22 cellular contexts compared by ENCODE assay signal in the genomic region with DNA sequence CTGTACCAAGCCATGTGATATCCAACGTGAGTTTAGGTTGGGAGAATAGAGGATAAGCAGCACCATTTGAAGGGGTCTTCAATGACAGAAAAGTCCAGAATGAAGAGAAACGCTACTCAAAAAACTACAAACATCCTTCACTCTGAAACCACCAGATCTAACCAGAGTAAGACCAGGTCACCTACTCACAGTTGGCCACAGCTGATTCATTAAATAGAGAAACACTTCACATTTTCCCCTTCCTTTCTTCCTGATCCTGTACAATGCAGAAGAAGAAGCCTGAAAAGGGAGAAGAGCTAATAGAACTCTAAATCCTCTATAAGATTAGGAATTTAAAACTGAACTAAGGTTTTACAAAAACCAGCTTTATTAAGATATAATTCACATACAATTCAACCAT. TPM values are rescaled to one million over a fixed set of nuclear protein-coding genes. Genes with fewer than 3 reads are reported as not detected.
DNase-seq lines count a peak whose midpoint lies in the region; ATAC-seq, FAIRE-seq and TF ChIP-seq lines count a peak whose summit lies in the region.
"Had no signal": no experiment of that assay in that cellular context is flagged by ENCODE, and none has a peak within 500 bp of the region (broad histone marks: within the 10 kb centered on the region; RNA-seq: fewer than 3 reads in every experiment).

No MANE protein-coding gene starts in this region.

- 46% methylated on average over 2 of the region's 2 CpGs for WGBS in K562 (ENCODE audit: insufficient coverage, low coverage, missing lambda C conversion rate)

- no peaks in the 10 kb centered on the region for H3K27me3 Mint-ChIP-seq in stimulated activated naive CD8-positive, alpha-beta T cell treated with anti-CD3 and anti-CD28 coated beads, Interleukin-15, amount 100 ng/mL, for 72 hours
- H3K27me3 Mint-ChIP-seq: CD4-positive, CD25-positive, alpha-beta regulatory T cell; CD8-positive, alpha-beta memory T cell had no signal

- no peak overlapping the region for H3K4me2 ChIP-seq in K562 (ENCODE audit: insufficient read depth, low read length)
- H3K4me2 ChIP-seq: BLaER1 treated with 17β-estradiol and CSF1 and Interleukin-3, amounts not matched to agents 10 nM and 100 nM; GM23338 had no signal

- no peaks in the 10 kb centered on the region for H3K27me3 ChIP-seq in K562 (ENCODE audit: control insufficient read depth in 2 of 2, insufficient read depth in 2 of 2, low read length in 2 of 2)
- H3K27me3 ChIP-seq: BLaER1 treated with 17β-estradiol and CSF1 and Interleukin-3, amounts not matched to agents 10 nM and 100 nM had no signal

- peaks cover 23% of the 10 kb centered on the region for H3K4me1 Mint-ChIP-seq in stimulated activated naive CD8-positive, alpha-beta T cell treated with anti-CD3 and anti-CD28 coated beads, Interleukin-15, amount 100 ng/mL, for 72 hours
- H3K4me1 Mint-ChIP-seq: CD8-positive, alpha-beta memory T cell; GM23338; H9 had no signal

- ATAC-seq in stimulated activated naive CD8-positive, alpha-beta T cell treated with anti-CD3 and anti-CD28 coated beads, Interleukin-15, Interleukin-2, amounts not matched to agents 100 U/mL and 50 U/mL, for 24 hours: peak; percentile 72
- ATAC-seq in stimulated activated naive CD8-positive, alpha-beta T cell treated with anti-CD3 and anti-CD28 coated beads, Interleukin-15, amount 100 ng/mL, for 72 hours: no peak
- peak; percentile 42; the same call in 1 of the 3 replicates for ATAC-seq in K562
- ATAC-seq: GM23338 had no signal

- intact Hi-C loops in K562 (cut with micrococcal nuclease): no loop called here

- no peaks in the 10 kb centered on the region for H3K9me1 ChIP-seq in K562 (ENCODE audit: control insufficient read depth, insufficient read depth, low read length)

- in situ Hi-C loops in K562 (cut with MboI): no loop called here

- no peak overlapping the region for H3K9ac ChIP-seq in K562 (ENCODE audit: insufficient read depth in 1 of 2, low read depth in 2 of 2, low read length in 2 of 2)
- H3K9ac ChIP-seq: BLaER1 treated with 17β-estradiol and CSF1 and Interleukin-3, amounts not matched to agents 10 nM and 100 nM had no signal

- POLR2A ChIA-PET in K562 (lab: Yijun Ruan, JAX): interaction anchor here (0.8 kb wide), 1 partner anchor 15 kb away, joined by 3 read pairs; no protein-coding TSS in a partner anchor

- H3K36me3 ChIP-seq in K562 (ENCODE audit: control insufficient read depth, insufficient read depth, low read length): no peaks in the 10 kb centered on the region

- TF ChIP-seq CTCF in K562 (IDR thresholded peaks at IDR 0.05 in 2 of 3, conservative IDR thresholded peaks at IDR 0.05 in 1 of 3; ENCODE audit: insufficient read depth in 2 of 3, low read depth in 1 of 3, low read length in 3 of 3): no peak

- H3K9me3 Mint-ChIP-seq in stimulated activated naive CD8-positive, alpha-beta T cell treated with anti-CD3 and anti-CD28 coated beads, Interleukin-15, amount 100 ng/mL, for 72 hours: no peaks in the 10 kb centered on the region
- H3K9me3 Mint-ChIP-seq: CD4-positive, CD25-positive, alpha-beta regulatory T cell; CD8-positive, alpha-beta memory T cell had no signal

- DNase-seq in DMS53 (lab: John Stamatoyannopoulos, UW) (peak; percentile 13), DMS53 treated with DMSO at 0.1 percent for 48 hours (lab: John Stamatoyannopoulos, UW; ENCODE audit: unreplicated experiment) (no peak), K562 (ENCODE audit: extremely low read depth in 1 of 4, low spot score in 3 of 4) (no peak), NCI-H2029 (lab: John Stamatoyannopoulos, UW) (no peak), amygdala (lab: John Stamatoyannopoulos, UW) (no peak), 8988T (no peak)
- no peak for DNase-seq in stimulated activated naive CD8-positive, alpha-beta T cell treated with anti-CD3 and anti-CD28 coated beads, Interleukin-15, Interleukin-2, amounts not matched to agents 100 U/mL and 50 U/mL, for 24 hours
- no peak for DNase-seq in stimulated activated naive CD8-positive, alpha-beta T cell treated with anti-CD3 and anti-CD28 coated beads, Interleukin-15, amount 100 ng/mL, for 72 hours
- DNase-seq: CD4-positive, CD25-positive, alpha-beta regulatory T cell; CD8-positive, alpha-beta memory T cell; COR-L47; DMS 273 treated with DMSO at 0.1 percent for 48 hours; DMS79; GF-D8; H9; IMR-90 had no signal

- H3K79me2 ChIP-seq in K562 (ENCODE audit: control insufficient read depth, insufficient read depth, low read length): no peaks in the 10 kb centered on the region

- peak overlapping the region; percentile 89 for H2AFZ ChIP-seq in K562 (ENCODE audit: low read depth, low read length)
- H2AFZ ChIP-seq: GM23338 had no signal

- H3K27ac Mint-ChIP-seq in stimulated activated naive CD8-positive, alpha-beta T cell treated with anti-CD3 and anti-CD28 coated beads, Interleukin-15, amount 100 ng/mL, for 72 hours: no peak overlapping the region
- H3K27ac Mint-ChIP-seq: GM23338, H9 had no signal

- no peak for TF ChIP-seq POLR2A in K562 (conservative IDR thresholded peaks at IDR 0.05)

- CTCF ChIA-PET in K562 (lab: Yijun Ruan, JAX; ENCODE audit: low intra/inter-chr PET ratio): no interaction called here

- H3K9me3 ChIP-seq in K562 (replicated peaks; ENCODE audit: control insufficient read depth, insufficient read depth, low read depth, low read length): no peaks in the 10 kb centered on the region

- no peak for TF ChIP-seq EP300 in K562 (IDR thresholded peaks at IDR 0.05; ENCODE audit: low read length)

- H3K4me3 ChIP-seq in K562: no peak overlapping the region
- H3K4me3 ChIP-seq: BLaER1 treated with 17β-estradiol and CSF1 and Interleukin-3, amounts not matched to agents 10 nM and 100 nM; GM23338 had no signal

- TF ChIP-seq RAD21 in K562 (CRISPR knock-in tag; conservative IDR thresholded peaks at IDR 0.05 in 1 of 2, IDR thresholded peaks at IDR 0.05 in 1 of 2): no peak

- 0 out of 5 replicates have a peak, but pooled peaks cover 0 to 2% of the 10 kb centered on the region in 2 experiments for H3K4me1 ChIP-seq in K562 (replicated peaks in 1 of 2; ENCODE audit: control insufficient read depth in 2 of 2, insufficient read depth in 2 of 2, low read length in 2 of 2)

- no peak overlapping the region for H3K4me3 Mint-ChIP-seq in stimulated activated naive CD8-positive, alpha-beta T cell treated with anti-CD3 and anti-CD28 coated beads, Interleukin-15, amount 100 ng/mL, for 72 hours
- H3K4me3 Mint-ChIP-seq: CD4-positive, CD25-positive, alpha-beta regulatory T cell; GM23338; H9 had no signal

- H4K20me1 ChIP-seq in K562 (replicated peaks; ENCODE audit: control insufficient read depth, insufficient read depth, low read length): no peaks in the 10 kb centered on the region
- H4K20me1 ChIP-seq: BLaER1 treated with 17β-estradiol and CSF1 and Interleukin-3, amounts not matched to agents 10 nM and 100 nM had no signal

- peak overlapping the region; percentile 19; the same call in 1 of the 3 replicates for H3K27ac ChIP-seq in K562 (ENCODE audit: extremely low read depth, low read depth, low read length)
- H3K27ac ChIP-seq: 22Rv1; BLaER1 treated with 17β-estradiol and CSF1 and Interleukin-3, amounts not matched to agents 10 nM and 100 nM had no signal

- no TSS peak for BruUV-seq in K562 (replicated peaks; lab: Mats Ljungman, UMichigan)

- no peak for FAIRE-seq in K562 (lab: Jason Lieb, UNC)
- FAIRE-seq: HTR-8/SVneo had no signal

RNA-seq across cellular contexts. Expression of a gene that starts 19.4 kb away (rescaled TPM):
- 217 and 258 TPM in 2 replicates for total RNA-seq in K562 (2011; cell fraction: chromatin; rRNA removed; ENCODE audit: low replicate concordance)
- total RNA-seq in K562 (2011; cell fraction: nucleolus; rRNA removed): 89.1 and 94.5 TPM in 2 replicates
- 122 and 127 TPM in 2 replicates for total RNA-seq in K562 (2011; cell fraction: nucleoplasm; rRNA removed)
- total RNA-seq in K562 (2014; rRNA removed): 24.0 and 33.0 TPM in 2 replicates
- total RNA-seq in K562 (2014; rRNA removed; fragmentation: Illumina TruSeq; extraction: Trizol): 44.5 and 48.9 TPM in 2 replicates
- total RNA-seq in K562 (2015; rRNA removed; fragmentation: Illumina TruSeq; extraction: Trizol): 38.0 and 38.2 TPM in 2 replicates
- total RNA-seq in K562 (2021): 43.8 and 46.3 TPM in 2 replicates
- 64.4 and 66.9 TPM in 2 replicates for polyA plus RNA-seq in K562 (2011; rRNA removed)
- 26.5 and 39.1 TPM in 2 replicates for polyA plus RNA-seq in K562 (2011; cell fraction: cytosol; rRNA removed)
- polyA plus RNA-seq in K562 (2011; cell fraction: nucleus; rRNA removed): 77.6 and 108 TPM in 2 replicates
- 35.4 and 36.2 TPM in 2 replicates for polyA plus RNA-seq in K562 (2012)
- polyA plus RNA-seq in K562 (2014; fragmentation: Illumina TruSeq; extraction: Trizol): 43.9 and 50.1 TPM in 2 replicates
- 10 to 100 TPM; 21.5 to 21.8 TPM for polyA plus RNA-seq in K562 (2014; fragmentation: Nextera tagmentation; extraction: Ambion mirVana)
- 36.3 and 42.0 TPM in 2 replicates for polyA plus RNA-seq in K562 (2014; rRNA removed)
- 128 and 129 TPM in 2 replicates for polyA minus RNA-seq in K562 (2011; rRNA and poly(A)+ RNA removed)
- 31.8 and 36.6 TPM in 2 replicates for polyA minus RNA-seq in K562 (2011; cell fraction: cytosol; rRNA and poly(A)+ RNA removed)
- 26.4 and 49.3 TPM in 2 replicates for polyA minus RNA-seq in K562 (2011; cell fraction: nucleus; rRNA and poly(A)+ RNA removed)

RNA-seq across cellular contexts. Expression of a gene that starts 19.9 kb away (rescaled TPM):
- total RNA-seq in K562 (2011; cell fraction: chromatin; rRNA removed; ENCODE audit: low replicate concordance): not detected in 2 replicates
- not detected in 2 replicates for total RNA-seq in K562 (2011; cell fraction: nucleolus; rRNA removed)
- not detected in 2 replicates for total RNA-seq in K562 (2011; cell fraction: nucleoplasm; rRNA removed)
- total RNA-seq in K562 (2014; rRNA removed): not detected in 2 replicates
- not detected in 2 replicates for total RNA-seq in K562 (2014; rRNA removed; fragmentation: Illumina TruSeq; extraction: Trizol)
- total RNA-seq in K562 (2015; rRNA removed; fragmentation: Illumina TruSeq; extraction: Trizol): not detected in 2 replicates
- total RNA-seq in K562 (2021): not detected in 2 replicates
- polyA plus RNA-seq in K562 (2011; rRNA removed): not detected in 2 replicates
- 0.07 TPM in 1 of 2 replicates, not detected in the other for polyA plus RNA-seq in K562 (2011; cell fraction: cytosol; rRNA removed)
- polyA plus RNA-seq in K562 (2011; cell fraction: nucleus; rRNA removed): not detected in 2 replicates
- polyA plus RNA-seq in K562 (2012): not detected in 2 replicates
- polyA plus RNA-seq in K562 (2014; fragmentation: Illumina TruSeq; extraction: Trizol): not detected in 2 replicates
- not detected for polyA plus RNA-seq in K562 (2014; fragmentation: Nextera tagmentation; extraction: Ambion mirVana)
- polyA plus RNA-seq in K562 (2014; rRNA removed): not detected in 2 replicates
- not detected in 2 replicates for polyA minus RNA-seq in K562 (2011; rRNA and poly(A)+ RNA removed)
- not detected in 2 replicates for polyA minus RNA-seq in K562 (2011; cell fraction: cytosol; rRNA and poly(A)+ RNA removed)
- polyA minus RNA-seq in K562 (2011; cell fraction: nucleus; rRNA and poly(A)+ RNA removed): not detected in 2 replicates
- total RNA-seq: A673; CD4-positive, CD25-positive, alpha-beta regulatory T cell; CD8-positive, alpha-beta memory T cell; GM23338; H9; IMR-90 had no signal
- polyA plus RNA-seq: AG04450; CD4-positive, CD25-positive, alpha-beta regulatory T cell; CD8-positive, alpha-beta memory T cell; GM23338; IMR-90 had no signal

RNA-seq across cellular contexts. Expression of a gene that starts 30.4 kb away (rescaled TPM):
- total RNA-seq in K562 (2011; cell fraction: chromatin; rRNA removed; ENCODE audit: low replicate concordance): 58.0 and 102 TPM in 2 replicates
- 29.4 and 37.9 TPM in 2 replicates for total RNA-seq in K562 (2011; cell fraction: nucleolus; rRNA removed)
- 63.1 and 95.9 TPM in 2 replicates for total RNA-seq in K562 (2011; cell fraction: nucleoplasm; rRNA removed)
- total RNA-seq in K562 (2014; rRNA removed): 22.9 and 26.0 TPM in 2 replicates
- 25.4 and 33.8 TPM in 2 replicates for total RNA-seq in K562 (2014; rRNA removed; fragmentation: Illumina TruSeq; extraction: Trizol)
- 24.1 and 24.5 TPM in 2 replicates for total RNA-seq in K562 (2015; rRNA removed; fragmentation: Illumina TruSeq; extraction: Trizol)
- total RNA-seq in K562 (2021): 28.3 and 29.2 TPM in 2 replicates
- polyA plus RNA-seq in K562 (2011; rRNA removed): 40.2 and 41.8 TPM in 2 replicates
- 30.1 and 33.6 TPM in 2 replicates for polyA plus RNA-seq in K562 (2011; cell fraction: cytosol; rRNA removed)
- 47.7 and 48.1 TPM in 2 replicates for polyA plus RNA-seq in K562 (2011; cell fraction: nucleus; rRNA removed)
- polyA plus RNA-seq in K562 (2012): 21.9 and 35.8 TPM in 2 replicates
- 33.5 and 35.0 TPM in 2 replicates for polyA plus RNA-seq in K562 (2014; fragmentation: Illumina TruSeq; extraction: Trizol)
- polyA plus RNA-seq in K562 (2014; fragmentation: Nextera tagmentation; extraction: Ambion mirVana): 10 to 100 TPM in 1 of 2 experiments, 1 to 10 TPM in 1; 7.4 to 19.9 TPM
- polyA plus RNA-seq in K562 (2014; rRNA removed): 21.9 and 23.9 TPM in 2 replicates
- 64.6 and 65.9 TPM in 2 replicates for polyA minus RNA-seq in K562 (2011; rRNA and poly(A)+ RNA removed)
- 26.5 and 27.6 TPM in 2 replicates for polyA minus RNA-seq in K562 (2011; cell fraction: cytosol; rRNA and poly(A)+ RNA removed)
- 18.3 and 34.0 TPM in 2 replicates for polyA minus RNA-seq in K562 (2011; cell fraction: nucleus; rRNA and poly(A)+ RNA removed)
